ENCODE assay signal across 10 cellular contexts in genomic region chr10:80186364-80187012, GRCh38. TPM values are rescaled to one million over a fixed set of nuclear protein-coding genes. Genes with fewer than 3 reads are reported as not detected.
DNase-seq lines count a peak whose midpoint lies in the region; ATAC-seq and TF ChIP-seq lines count a peak whose summit lies in the region.
"Had no signal": no experiment of that assay in that cellular context is flagged by ENCODE, and none has a peak within 500 bp of the region (broad histone marks: within the 10 kb centered on the region; RNA-seq: fewer than 3 reads in every experiment).

No MANE protein-coding gene starts in this region.

- H3K27me3 ChIP-seq in CD4-positive, CD25-positive, alpha-beta regulatory T cell (ENCODE audit: control insufficient read depth, insufficient read depth, low read length) = no peaks in the 10 kb centered on the region
- H3K27me3 ChIP-seq in OCI-LY3 (ENCODE audit: low read depth, low read length) (no peaks in the 10 kb centered on the region), osteoblast (ENCODE audit: insufficient read depth, low read length) (no peaks in the 10 kb centered on the region)
- H3K27me3 ChIP-seq: uterus had no signal

- peaks cover 91% of the 10 kb centered on the region for H3K4me1 ChIP-seq in CD4-positive, CD25-positive, alpha-beta regulatory T cell (ENCODE audit: control insufficient read depth, insufficient read depth, low read length, poor library complexity, severe bottlenecking)
- H3K4me1 ChIP-seq in OCI-LY3 (ENCODE audit: low read length) (peaks cover 43% of the 10 kb centered on the region), osteoblast (ENCODE audit: insufficient read depth, low read length) (peaks cover 17% of the 10 kb centered on the region)

- H3K27ac Mint-ChIP-seq in CD4-positive, CD25-positive, alpha-beta regulatory T cell = peak overlapping the region; percentile 91 to 96 (median 92)
- H3K27ac Mint-ChIP-seq in dendritic cell treated with granulocyte-macrophage colony-stimulating factor and Interleukin-4, amounts not matched to agents 40 ng/mL and 50 ng/mL, for 4 days = peak overlapping the region; percentile 78
- H3K27ac Mint-ChIP-seq in mesothelial cell of epicardium = no peak overlapping the region

- no peak overlapping the region for H2AFZ ChIP-seq in OCI-LY3 (ENCODE audit: low read depth, low read length)
- no peak overlapping the region for H2AFZ ChIP-seq in osteoblast (ENCODE audit: low read length)

- no peaks in the 10 kb centered on the region for H3K9me3 Mint-ChIP-seq in CD4-positive, CD25-positive, alpha-beta regulatory T cell
- no peaks in the 10 kb centered on the region for H3K9me3 Mint-ChIP-seq in dendritic cell treated with granulocyte-macrophage colony-stimulating factor and Interleukin-4, amounts not matched to agents 40 ng/mL and 50 ng/mL, for 4 days
- no peaks in the 10 kb centered on the region for H3K9me3 Mint-ChIP-seq in mesothelial cell of epicardium

- H3K4me3 Mint-ChIP-seq in CD4-positive, CD25-positive, alpha-beta regulatory T cell = peak overlapping the region; percentile 0 to 88 (median 53)
- no peak overlapping the region for H3K4me3 Mint-ChIP-seq in dendritic cell treated with granulocyte-macrophage colony-stimulating factor and Interleukin-4, amounts not matched to agents 40 ng/mL and 50 ng/mL, for 4 days
- no peak overlapping the region for H3K4me3 Mint-ChIP-seq in mesothelial cell of epicardium

- TF ChIP-seq CTCF in OCI-LY3 (IDR thresholded peaks at IDR 0.05; ENCODE audit: low read depth, low read length) (no peak), osteoblast (IDR thresholded peaks at IDR 0.05; ENCODE audit: extremely low read depth, low read depth, low read length) (no peak), mesothelial cell of epicardium (IDR thresholded peaks at IDR 0.05; ENCODE audit: unreplicated experiment) (no peak)

- no peaks in the 10 kb centered on the region for H3K9me3 ChIP-seq in CD4-positive, CD25-positive, alpha-beta regulatory T cell (ENCODE audit: control insufficient read depth in 2 of 2, low read length in 2 of 2)
- H3K9me3 ChIP-seq in OCI-LY3 (ENCODE audit: insufficient read depth, low read length) = no peaks in the 10 kb centered on the region
- no peaks in the 10 kb centered on the region for H3K9me3 ChIP-seq in osteoblast (ENCODE audit: low read depth, low read length)
- H3K9me3 ChIP-seq: uterus had no signal

- no peak for DNase-seq in CD4-positive, CD25-positive, alpha-beta regulatory T cell
- DNase-seq in osteoblast (ENCODE audit: insufficient read length, low spot score, missing footprints) = no peak
- no peak for DNase-seq in mesothelial cell of epicardium (ENCODE audit: low spot score in 2 of 2, unreplicated experiment in 2 of 2)
- no peak for DNase-seq in SIG-M5 treated with dmso at 0.1 percent for 504 hours (lab: John Stamatoyannopoulos, UW; ENCODE audit: unreplicated experiment)
- DNase-seq: uterus had no signal

- peak overlapping the region; percentile 72 for H3K4me3 ChIP-seq in CD4-positive, CD25-positive, alpha-beta regulatory T cell (ENCODE audit: low read depth, low read length)
- H3K4me3 ChIP-seq in OCI-LY3 (ENCODE audit: low read length) = peak overlapping the region; percentile 70
- no peak overlapping the region for H3K4me3 ChIP-seq in osteoblast (ENCODE audit: insufficient read depth, low read length)
- H3K4me3 ChIP-seq: uterus had no signal

- peaks cover 6% of the 10 kb centered on the region for H3K36me3 Mint-ChIP-seq in CD4-positive, CD25-positive, alpha-beta regulatory T cell
- H3K36me3 Mint-ChIP-seq in dendritic cell treated with granulocyte-macrophage colony-stimulating factor and Interleukin-4, amounts not matched to agents 40 ng/mL and 50 ng/mL, for 4 days (ENCODE audit: low read depth) = peaks cover 45% of the 10 kb centered on the region
- H3K36me3 Mint-ChIP-seq in mesothelial cell of epicardium = peaks cover 9% of the 10 kb centered on the region

- H3K4me2 ChIP-seq in OCI-LY3 (ENCODE audit: low read length) (peak overlapping the region; percentile 97), osteoblast (ENCODE audit: insufficient read depth, low read length) (no peak overlapping the region)

- intact Hi-C loops in dendritic cell treated with granulocyte-macrophage colony-stimulating factor and Interleukin-4, amounts not matched to agents 40 ng/mL and 50 ng/mL, for 4 days (cut with micrococcal nuclease) = loop anchor here (2.0 kb wide), 1 partner anchor 16 kb away; no protein-coding TSS in a partner anchor

- peaks cover 14% of the 10 kb centered on the region for H3K36me3 ChIP-seq in CD4-positive, CD25-positive, alpha-beta regulatory T cell (ENCODE audit: control insufficient read depth, insufficient read depth, low read length)
- H3K36me3 ChIP-seq in OCI-LY3 (replicated peaks; ENCODE audit: low read depth, low read length) (peaks cover 2% of the 10 kb centered on the region), osteoblast (ENCODE audit: insufficient read depth, low read length) (no peaks in the 10 kb centered on the region)
- H3K36me3 ChIP-seq: uterus had no signal

- H3K9ac ChIP-seq in OCI-LY3 (ENCODE audit: low read length) = peak overlapping the region; percentile 58; the same call in 1 of the 2 replicates

- peaks cover 96% of the 10 kb centered on the region for H3K79me2 ChIP-seq in OCI-LY3 (ENCODE audit: low read length)
- peaks cover 98% of the 10 kb centered on the region for H3K79me2 ChIP-seq in osteoblast (ENCODE audit: insufficient read depth, low read length)

- no peak for ATAC-seq in CD4-positive, CD25-positive, alpha-beta regulatory T cell (ENCODE audit: low read depth in 2 of 2)
- ATAC-seq in HG02885 (IDR thresholded peaks at IDR 0.05; ENCODE audit: poor library complexity, unreplicated experiment) (no peak), HG03196 (IDR thresholded peaks at IDR 0.05; ENCODE audit: unreplicated experiment) (no peak)

- H3K27me3 Mint-ChIP-seq in CD4-positive, CD25-positive, alpha-beta regulatory T cell = no peaks in the 10 kb centered on the region
- no peaks in the 10 kb centered on the region for H3K27me3 Mint-ChIP-seq in dendritic cell treated with granulocyte-macrophage colony-stimulating factor and Interleukin-4, amounts not matched to agents 40 ng/mL and 50 ng/mL, for 4 days
- H3K27me3 Mint-ChIP-seq in mesothelial cell of epicardium (ENCODE audit: low read depth) = no peaks in the 10 kb centered on the region

- H4K20me1 ChIP-seq in OCI-LY3 (ENCODE audit: insufficient read depth, low read length) (peaks cover 66% of the 10 kb centered on the region), osteoblast (ENCODE audit: insufficient read depth, low read length) (peaks cover 76% of the 10 kb centered on the region)

- peaks cover 22 to 90% (median 69%) of the 10 kb centered on the region in 4 donors for H3K4me1 Mint-ChIP-seq in CD4-positive, CD25-positive, alpha-beta regulatory T cell
- H3K4me1 Mint-ChIP-seq in dendritic cell treated with granulocyte-macrophage colony-stimulating factor and Interleukin-4, amounts not matched to agents 40 ng/mL and 50 ng/mL, for 4 days (ENCODE audit: low read depth) = peaks cover 84% of the 10 kb centered on the region
- H3K4me1 Mint-ChIP-seq in mesothelial cell of epicardium = peaks cover 19% of the 10 kb centered on the region

- peak overlapping the region; percentile 88 for H3K27ac ChIP-seq in CD4-positive, CD25-positive, alpha-beta regulatory T cell (ENCODE audit: insufficient read depth, low read length, poor library complexity, severe bottlenecking)
- H3K27ac ChIP-seq in OCI-LY3 (ENCODE audit: low read length) (peak overlapping the region; percentile 84), osteoblast (ENCODE audit: low read depth, low read length) (peak overlapping the region; percentile 55)
- H3K27ac ChIP-seq: epithelial cell of prostate had no signal

RNA-seq across cellular contexts. Expression of gene ANXA11, which starts 18.8 kb away (rescaled TPM):
- total RNA-seq in CD4-positive, CD25-positive, alpha-beta regulatory T cell = 252 TPM
- polyA plus RNA-seq in CD4-positive, CD25-positive, alpha-beta regulatory T cell = 100 to 1,000 TPM; 253 to 316 (median 283) TPM
- total RNA-seq in osteoblast = 112 and 113 TPM in 2 replicates
- total RNA-seq in mesothelial cell of epicardium = 215 to 238 TPM (median 226 TPM) in 3 replicates

RNA-seq across cellular contexts. Expression of gene PLAC9, which starts 54.0 kb away (rescaled TPM):
- total RNA-seq in CD4-positive, CD25-positive, alpha-beta regulatory T cell = not detected
- polyA plus RNA-seq in CD4-positive, CD25-positive, alpha-beta regulatory T cell = 1 to 10 TPM in 1 of 4 donors, under 1 TPM in 1, not detected in 2; 0.33 to 1.1 TPM
- total RNA-seq in osteoblast = 17.1 and 19.2 TPM in 2 replicates
- total RNA-seq in mesothelial cell of epicardium = 24.0 to 30.3 TPM (median 25.1 TPM) in 3 replicates

Comparison
In these comparisons a context has a peak if more than half of its experiments do, and no peak if none do; other contexts are left out.
1. H3K4me3 Mint-ChIP-seq: peak in CD4-positive, CD25-positive, alpha-beta regulatory T cell (4 of 4); none in dendritic cell treated with granulocyte-macrophage colony-stimulating factor and Interleukin-4, amounts not matched to agents 40 ng/mL and 50 ng/mL, for 4 days (single experiment) and mesothelial cell of epicardium (single experiment).
2. RNA of gene PLAC9, which starts 54.0 kb away (total RNA-seq): 24.0 to 30.3 TPM in mesothelial cell of epicardium and 17.1 to 19.2 TPM in osteoblast; not detected in CD4-positive, CD25-positive, alpha-beta regulatory T cell (single experiment); every median in the first group is over 10 times any median in the second.
3. Peak in every context shown above with its lines, with median percentiles within 50 percentile points of each other: H3K27ac ChIP-seq.